8 cellular contexts compared by ENCODE assay signal in genomic region chr9:101458955-101459631, GRCh38. TPM values are rescaled to one million over a fixed set of nuclear protein-coding genes. Genes with fewer than 3 reads are reported as not detected.
DNase-seq lines count a peak whose midpoint lies in the region; ATAC-seq and FAIRE-seq lines count a peak whose summit lies in the region.

No MANE protein-coding gene starts in this region.

- peak; percentile 78 for DNase-seq in NCI-H510A treated with DMSO at 0.1 percent for 48 hours (lab: John Stamatoyannopoulos, UW)
- DNase-seq in amniotic epithelial cell (ENCODE audit: low read depth), result peak; percentile 70
- no peak for DNase-seq in left ventricle myocardium superior
- no peak for DNase-seq in sciatic nerve (ENCODE audit: low spot score)
- no peak for DNase-seq in T-helper 9 cell

- FAIRE-seq in G401.6 (lab: Jason Lieb, UNC), result peak; percentile 76

- intact Hi-C loops in left ventricle myocardium superior (cut with micrococcal nuclease), result loop anchor here (5.0 kb wide), 1 partner anchor 73 kb away; the partner anchor contains the start of gene RNF20
- intact Hi-C loops in sciatic nerve (cut with DNase I), result no loop called here

- ATAC-seq in GM21367 (IDR thresholded peaks at IDR 0.05; ENCODE audit: unreplicated experiment) (peak; percentile 97), HG03558 (IDR thresholded peaks at IDR 0.05; ENCODE audit: extremely low read depth, unreplicated experiment) (peak; percentile 90), left ventricle myocardium superior (peak; percentile 77), sciatic nerve (peak; percentile 84)

RNA-seq across cellular contexts. Expression of gene ALDOB, which starts 23.5 kb away (rescaled TPM):
- total RNA-seq in left ventricle myocardium superior (0.35 TPM), sciatic nerve (not detected)

Comparison
In these comparisons a context has a peak if more than half of its experiments do, and no peak if none do; other contexts are left out.
1. DNase-seq: peak in NCI-H510A treated with DMSO at 0.1 percent for 48 hours (single experiment) and amniotic epithelial cell (single experiment); none in left ventricle myocardium superior (single experiment), sciatic nerve (single experiment) and T-helper 9 cell (single experiment).
2. Peak in every context shown above with its lines, with median percentiles within 50 percentile points of each other: ATAC-seq.